Comparison of ENCODE assay signal across 11 cellular contexts in the genomic region with DNA sequence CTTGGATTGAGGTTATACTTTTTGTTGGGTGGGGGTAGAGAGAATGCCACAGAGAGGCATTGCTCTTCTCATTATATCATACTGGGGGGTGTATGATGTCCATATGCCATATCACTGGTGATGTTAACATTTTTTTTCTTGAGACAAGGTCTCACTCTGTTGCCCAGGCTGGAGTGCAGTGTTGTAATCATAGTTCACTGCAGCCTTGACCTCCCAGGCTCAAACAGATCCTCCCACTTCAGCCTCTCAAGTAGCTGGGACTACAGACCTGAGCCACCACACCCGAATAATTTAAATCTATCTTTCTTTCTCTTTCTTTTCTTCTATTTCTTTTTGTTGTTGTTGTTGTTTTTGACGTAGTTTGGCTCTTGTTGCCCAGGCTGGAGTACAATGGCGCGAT. TPM values are rescaled to one million over a fixed set of nuclear protein-coding genes. Genes with fewer than 3 reads are reported as not detected.
"Had no signal": no experiment of that assay in that cellular context is flagged by ENCODE, and none has a peak within 500 bp of the region (broad histone marks: within the 10 kb centered on the region; RNA-seq: fewer than 3 reads in every experiment).

No MANE protein-coding gene starts in this region.

- ATAC-seq: HCT116 had no signal

- H3K9me3 ChIP-seq: HAP-1 had no signal

- H3K9me3 Mint-ChIP-seq: HFFc6 had no signal

- H3K9ac ChIP-seq: GM23248 had no signal

- H3K4me3 Mint-ChIP-seq: HFFc6 had no signal

- DNase-seq: GM23248, GOT3, H7, HFFc6, IMR-90, KBM-7 had no signal

- H3K4me3 ChIP-seq: GM23248, HAP-1 had no signal

- H3K27ac Mint-ChIP-seq: HFFc6 had no signal

- H3K27ac ChIP-seq: GM23248, HL-60 had no signal

- H2AFZ ChIP-seq: GM23248 had no signal

RNA-seq across cellular contexts. Expression of gene KCNA7, which starts 7.9 kb away (rescaled TPM):
- total RNA-seq: GM23248, H4, H7, HFFc6, HT1080, IMR-90 had no signal

RNA-seq across cellular contexts. Expression of gene NTF4, which starts 15.8 kb away (rescaled TPM):
- total RNA-seq: GM23248, H4, HT1080 had no signal

RNA-seq across cellular contexts. Expression of gene CGB7, which starts 22.8 kb away (rescaled TPM):
- total RNA-seq: H4, H7, IMR-90 had no signal

RNA-seq across cellular contexts. Expression of gene CGB8, which starts 31.5 kb away (rescaled TPM):
- total RNA-seq: H7, IMR-90 had no signal
